ENCODE assay signal across 8 cellular contexts in the genomic region with DNA sequence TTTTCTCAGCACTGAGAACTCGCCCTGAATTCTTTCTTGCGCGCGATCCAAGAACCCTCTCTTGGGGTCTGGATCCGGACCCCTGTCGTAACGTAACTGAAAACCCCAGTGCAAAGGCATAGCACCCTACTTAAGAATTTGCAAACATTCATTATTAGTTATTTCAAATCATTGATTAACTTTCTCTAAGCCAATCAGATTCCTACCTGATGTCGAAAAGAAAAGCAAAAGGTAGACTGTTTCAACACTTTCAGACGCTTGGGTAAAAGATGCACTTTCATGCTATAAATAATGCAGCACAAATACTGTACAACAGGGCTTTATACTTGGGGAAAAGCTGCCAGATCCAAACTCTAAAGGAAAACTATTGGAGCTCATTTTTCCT. TPM values are rescaled to one million over a fixed set of nuclear protein-coding genes. Genes with fewer than 3 reads are reported as not detected.
DNase-seq lines count a peak whose midpoint lies in the region; ATAC-seq, FAIRE-seq and TF ChIP-seq lines count a peak whose summit lies in the region.

No MANE protein-coding gene starts in this region.

- H3K36me3 ChIP-seq in CD4-positive, CD25-positive, alpha-beta regulatory T cell (ENCODE audit: control insufficient read depth, insufficient read depth, low read length), result no peaks in the 10 kb centered on the region
- H3K36me3 ChIP-seq in MG63, result no peaks in the 10 kb centered on the region
- H3K36me3 ChIP-seq in pancreas, result no peaks in the 10 kb centered on the region

- POLR2A ChIA-PET in RWPE1 (lab: Yijun Ruan, JAX; ENCODE audit: low non-redundant PET), result no interaction called here

- peaks cover 16% of the 10 kb centered on the region for H3K4me1 ChIP-seq in CD4-positive, CD25-positive, alpha-beta regulatory T cell (ENCODE audit: control insufficient read depth, insufficient read depth, low read length, poor library complexity, severe bottlenecking)
- H3K4me1 ChIP-seq in pancreas, result peaks cover 0 to 5% (median 0%) of the 10 kb centered on the region in 3 donors

- no peaks in the 10 kb centered on the region for H3K9me3 Mint-ChIP-seq in CD4-positive, CD25-positive, alpha-beta regulatory T cell

- no peak for TF ChIP-seq CTCF in epithelial cell of esophagus (IDR thresholded peaks at IDR 0.05; ENCODE audit: insufficient read depth, low read depth, low read length, missing control alignments)
- no peak for TF ChIP-seq CTCF in pancreas (IDR thresholded peaks at IDR 0.05)
- no peak for TF ChIP-seq CTCF in RWPE1 (conservative IDR thresholded peaks at IDR 0.05; ENCODE audit: low read depth)

- no peaks in the 10 kb centered on the region for H3K9me3 ChIP-seq in CD4-positive, CD25-positive, alpha-beta regulatory T cell (ENCODE audit: control insufficient read depth in 2 of 2, low read length in 2 of 2)
- H3K9me3 ChIP-seq in MG63 (no peaks in the 10 kb centered on the region), pancreas (no peaks in the 10 kb centered on the region)

- no peak for ATAC-seq in CD4-positive, CD25-positive, alpha-beta regulatory T cell (ENCODE audit: low read depth in 2 of 2)
- ATAC-seq in pancreas, result no peak

- CTCF ChIA-PET in RWPE1 (lab: Yijun Ruan, JAX), result interaction anchor here (0.6 to 1.5 kb wide), 5 partner anchors 12 to 1320 kb away, joined by 3 to 5 read pairs (median 4); no protein-coding TSS in a partner anchor

- no peak overlapping the region for H3K27ac Mint-ChIP-seq in CD4-positive, CD25-positive, alpha-beta regulatory T cell

- H3K27me3 Mint-ChIP-seq in CD4-positive, CD25-positive, alpha-beta regulatory T cell, result peaks cover 32% of the 10 kb centered on the region

- intact Hi-C loops in pancreas (cut with DNase I), result no loop called here

- peak overlapping the region in 1 of 4 donors; percentile 44 for H3K4me3 Mint-ChIP-seq in CD4-positive, CD25-positive, alpha-beta regulatory T cell

- WGBS in pancreas, 2 donors, result 56 to 57% methylated on average over 9 of the region's 9 CpGs

- peaks cover 5% of the 10 kb centered on the region for H3K27me3 ChIP-seq in CD4-positive, CD25-positive, alpha-beta regulatory T cell (ENCODE audit: control insufficient read depth, insufficient read depth, low read length)
- H3K27me3 ChIP-seq in MG63 (no peaks in the 10 kb centered on the region), pancreas (no peaks in the 10 kb centered on the region)

- H3K27ac ChIP-seq in CD4-positive, CD25-positive, alpha-beta regulatory T cell (ENCODE audit: insufficient read depth, low read length, poor library complexity, severe bottlenecking), result peak overlapping the region; percentile 81
- peak overlapping the region in 2 of 4 donors; percentile 62 to 75 for H3K27ac ChIP-seq in pancreas
- H3K27ac ChIP-seq in RWPE1, result no peak overlapping the region

- FAIRE-seq in pancreas (lab: Jason Lieb, UNC), result no peak
- no peak for FAIRE-seq in GM19239 (lab: Jason Lieb, UNC)
- FAIRE-seq in urothelium cell line (lab: Jason Lieb, UNC), result no peak

- H3K4me1 Mint-ChIP-seq in CD4-positive, CD25-positive, alpha-beta regulatory T cell, result peaks cover 0 to 13% (median 4%) of the 10 kb centered on the region in 4 donors

- H3K36me3 Mint-ChIP-seq in CD4-positive, CD25-positive, alpha-beta regulatory T cell, result no peaks in the 10 kb centered on the region

- DNase-seq in CD4-positive, CD25-positive, alpha-beta regulatory T cell, result no peak
- no peak for DNase-seq in MG63
- DNase-seq in epithelial cell of esophagus (ENCODE audit: low read depth), result no peak
- DNase-seq in pancreas, result no peak
- DNase-seq in GM19239 (ENCODE audit: insufficient read length, low spot score), result no peak
- no peak for DNase-seq in urothelium cell line (ENCODE audit: low spot score)
- DNase-seq in DMS114 treated with DMSO at 0.1 percent for 48 hours (lab: John Stamatoyannopoulos, UW; ENCODE audit: unreplicated experiment), result no peak
- no peak for DNase-seq in RWPE1 (ENCODE audit: low spot score)

- peak overlapping the region; percentile 84 for H3K4me3 ChIP-seq in CD4-positive, CD25-positive, alpha-beta regulatory T cell (ENCODE audit: low read depth, low read length)
- H3K4me3 ChIP-seq in MG63 (peak overlapping the region; percentile 85), epithelial cell of esophagus (ENCODE audit: low read length) (peak overlapping the region; percentile 63), pancreas (peak overlapping the region in 3 of 4 donors; percentile 1 to 78 (median 63))

RNA-seq across cellular contexts. Expression of a gene that starts 0.8 kb away (rescaled TPM):
- total RNA-seq in CD4-positive, CD25-positive, alpha-beta regulatory T cell, result 12.1 TPM
- 1 to 10 TPM; 1.7 to 2.7 (median 2.6) TPM for polyA plus RNA-seq in CD4-positive, CD25-positive, alpha-beta regulatory T cell
- total RNA-seq in MG63 (2014; rRNA removed; shearing (Covaris generic); ENCODE audit: low replicate concordance), result 4.4 and 15.9 TPM in 2 replicates
- total RNA-seq in pancreas, result 10 to 100 TPM in 5 of 6 donors, 1 to 10 TPM in 1; 6.3 to 21.6 (median 12.8) TPM
- polyA plus RNA-seq in pancreas, result 10 to 100 TPM; 22.8 to 41.3 TPM
